ENCODE assay signal across 11 cellular contexts in the genomic region with DNA sequence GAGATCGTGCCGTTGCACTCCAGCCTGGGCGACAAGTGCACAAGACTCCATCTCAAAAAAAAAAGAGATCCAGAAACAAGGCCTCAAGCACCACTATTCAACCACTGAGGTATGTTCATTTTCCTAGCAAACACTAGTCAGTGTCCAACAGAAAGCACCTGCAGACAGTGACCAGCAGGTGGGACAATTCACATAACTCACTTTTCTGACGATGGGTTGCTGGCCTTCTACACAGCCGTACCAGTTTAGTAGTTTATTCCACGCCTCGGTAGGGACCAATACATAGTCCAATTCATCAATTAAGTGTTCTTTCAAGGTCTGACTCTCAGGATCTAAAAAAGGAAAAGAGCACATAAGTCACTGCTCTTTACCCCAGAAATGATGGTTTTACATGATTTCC. TPM values are rescaled to one million over a fixed set of nuclear protein-coding genes. Genes with fewer than 3 reads are reported as not detected.
DNase-seq lines count a peak whose midpoint lies in the region; ATAC-seq and TF ChIP-seq lines count a peak whose summit lies in the region.
"Had no signal": no experiment of that assay in that cellular context is flagged by ENCODE, and none has a peak within 500 bp of the region (broad histone marks: within the 10 kb centered on the region; RNA-seq: fewer than 3 reads in every experiment).

No MANE protein-coding gene starts in this region.

- no peaks in the 10 kb centered on the region for H3K27me3 ChIP-seq in smooth muscle cell (ENCODE audit: low read depth)

- H3K27ac ChIP-seq in OCI-LY7 (ENCODE audit: low read depth, low read length, poor library complexity, severe bottlenecking) (no peak overlapping the region), smooth muscle cell (ENCODE audit: low read depth) (no peak overlapping the region)

- no peak overlapping the region for H3K4me3 ChIP-seq in OCI-LY7 (ENCODE audit: low read depth, low read length, poor library complexity, severe bottlenecking)
- H3K4me3 ChIP-seq in fibroblast of mammary gland (ENCODE audit: control insufficient read depth, low read depth, low read length): no peak overlapping the region
- no peak overlapping the region for H3K4me3 ChIP-seq in smooth muscle cell

- TF ChIP-seq CTCF in OCI-LY7 (conservative IDR thresholded peaks at IDR 0.05; ENCODE audit: low read length) (peak; percentile 40), fibroblast of mammary gland (conservative IDR thresholded peaks at IDR 0.05; ENCODE audit: control insufficient read depth, insufficient read depth, low read depth, low read length) (peak; percentile 26), smooth muscle cell (IDR thresholded peaks at IDR 0.05; ENCODE audit: borderline replicate concordance, insufficient read depth, poor library complexity, severe bottlenecking) (peak; percentile 21)

- POLR2A ChIA-PET in OCI-LY7 (lab: Charles Lee): no interaction called here

- H2AFZ ChIP-seq in OCI-LY7 (ENCODE audit: low read length): no peak overlapping the region
- H2AFZ ChIP-seq in smooth muscle cell (ENCODE audit: low read depth): no peak overlapping the region

- H3K4me2 ChIP-seq in OCI-LY7 (ENCODE audit: low read length) (no peak overlapping the region), smooth muscle cell (no peak overlapping the region)

- H3K79me2 ChIP-seq in OCI-LY7 (ENCODE audit: insufficient read depth, low read depth, low read length) (no peaks in the 10 kb centered on the region), smooth muscle cell (ENCODE audit: low read depth) (peaks cover 11% of the 10 kb centered on the region)

- no peaks in the 10 kb centered on the region for H3K9me2 ChIP-seq in OCI-LY7 (ENCODE audit: insufficient read depth, low read length)

- H3F3A ChIP-seq in smooth muscle cell (ENCODE audit: low read depth): no peaks in the 10 kb centered on the region

- no peak overlapping the region for H3K9ac ChIP-seq in smooth muscle cell (ENCODE audit: low read depth)

- H3K4me1 ChIP-seq in OCI-LY7 (ENCODE audit: insufficient read depth, low read length, poor library complexity, severe bottlenecking) (no peaks in the 10 kb centered on the region), smooth muscle cell (ENCODE audit: low read depth) (no peaks in the 10 kb centered on the region)

- no TSS peak for BruUV-seq in OCI-LY7 (replicated peaks; lab: Mats Ljungman, UMichigan)

- H3K9me3 ChIP-seq in OCI-LY7 (ENCODE audit: low read length) (no peaks in the 10 kb centered on the region), smooth muscle cell (replicated peaks; ENCODE audit: low read depth) (no peaks in the 10 kb centered on the region)

- peak; percentile 4 for DNase-seq in DMS53 (lab: John Stamatoyannopoulos, UW)
- no peak for DNase-seq in DMS53 treated with DMSO at 0.1 percent for 48 hours (lab: John Stamatoyannopoulos, UW; ENCODE audit: unreplicated experiment)
- DNase-seq in OCI-LY7 (ENCODE audit: low spot score): no peak
- peak; percentile 14 for DNase-seq in fibroblast of mammary gland (ENCODE audit: low read depth)
- no peak for DNase-seq in smooth muscle cell (lab: John Stamatoyannopoulos, UW; ENCODE audit: unreplicated experiment)
- DNase-seq in activated T-cell treated with anti-CD3 and anti-CD28 coated beads, Interleukin-2, amount 50 U/mL, for 48 hours: no peak
- DNase-seq: activated naive CD8-positive, alpha-beta T cell treated with anti-CD3 and anti-CD28 coated beads, Interleukin-2, amount 50 U/mL, for 24 hours; NCI-H510A treated with DMSO at 0.1 percent for 48 hours; T-cell had no signal

- ATAC-seq in GM18519 (IDR thresholded peaks at IDR 0.05; ENCODE audit: low FRiP score, unreplicated experiment) (no peak), HG03039 (IDR thresholded peaks at IDR 0.05; ENCODE audit: unreplicated experiment) (no peak)
- ATAC-seq: activated naive CD8-positive, alpha-beta T cell treated with anti-CD3 and anti-CD28 coated beads, Interleukin-2, amount 50 U/mL, for 24 hours; T-cell had no signal

- 95% methylated on average over 7 of the region's 7 CpGs for WGBS in smooth muscle cell (ENCODE audit: low lambda C conversion rate)

- H4K20me1 ChIP-seq in OCI-LY7 (ENCODE audit: insufficient read depth, low read length) (no peaks in the 10 kb centered on the region), smooth muscle cell (ENCODE audit: low read depth) (peaks cover 3% of the 10 kb centered on the region)

- CTCF ChIA-PET in OCI-LY7 (lab: Charles Lee; ENCODE audit: unreplicated experiment): no interaction called here

- intact Hi-C loops in OCI-LY7 (cut with micrococcal nuclease; ENCODE audit: unreplicated experiment): no loop called here

- H3K36me3 ChIP-seq in OCI-LY7 (ENCODE audit: insufficient read depth, low read length) (peaks cover 89% of the 10 kb centered on the region), smooth muscle cell (ENCODE audit: low read depth) (peaks cover 31% of the 10 kb centered on the region)

RNA-seq across cellular contexts. Expression of a gene that starts 12.4 kb away (rescaled TPM):
- 28.6 and 41.6 TPM in 2 replicates for total RNA-seq in OCI-LY7 (2014; rRNA removed; shearing (Covaris generic))
- 74.6 and 80.3 TPM in 2 replicates for total RNA-seq in OCI-LY7 (2022)
- total RNA-seq in smooth muscle cell: 23.8 and 28.3 TPM in 2 replicates
- 25.6 and 36.1 TPM in 2 replicates for polyA plus RNA-seq in smooth muscle cell

RNA-seq across cellular contexts. Expression of a gene that starts 30.7 kb away (rescaled TPM):
- total RNA-seq in OCI-LY7 (2014; rRNA removed; shearing (Covaris generic)): 77.6 and 82.3 TPM in 2 replicates
- 119 and 148 TPM in 2 replicates for total RNA-seq in OCI-LY7 (2022)
- total RNA-seq in smooth muscle cell: 148 and 173 TPM in 2 replicates
- 247 and 301 TPM in 2 replicates for polyA plus RNA-seq in smooth muscle cell

RNA-seq across cellular contexts. Expression of a gene that starts 50.5 kb away (rescaled TPM):
- 4.8 and 6.4 TPM in 2 replicates for total RNA-seq in OCI-LY7 (2014; rRNA removed; shearing (Covaris generic))
- total RNA-seq in OCI-LY7 (2022): 11.3 and 11.7 TPM in 2 replicates
- 1.6 and 5.5 TPM in 2 replicates for total RNA-seq in smooth muscle cell
- polyA plus RNA-seq in smooth muscle cell: 1.6 and 3.4 TPM in 2 replicates

Comparison
In these comparisons a context has a peak if more than half of its experiments do, and no peak if none do; other contexts are left out.
1. DNase-seq: peak in DMS53 (single experiment) and fibroblast of mammary gland (single experiment); none in DMS53 treated with DMSO at 0.1 percent for 48 hours (single experiment), OCI-LY7 (single experiment), smooth muscle cell (single experiment) and activated T-cell treated with anti-CD3 and anti-CD28 coated beads, Interleukin-2, amount 50 U/mL, for 48 hours (0 of 2).
2. Peak in every context shown above with its lines, with median percentiles within 50 percentile points of each other: CTCF ChIP-seq.